In the genomic region with DNA sequence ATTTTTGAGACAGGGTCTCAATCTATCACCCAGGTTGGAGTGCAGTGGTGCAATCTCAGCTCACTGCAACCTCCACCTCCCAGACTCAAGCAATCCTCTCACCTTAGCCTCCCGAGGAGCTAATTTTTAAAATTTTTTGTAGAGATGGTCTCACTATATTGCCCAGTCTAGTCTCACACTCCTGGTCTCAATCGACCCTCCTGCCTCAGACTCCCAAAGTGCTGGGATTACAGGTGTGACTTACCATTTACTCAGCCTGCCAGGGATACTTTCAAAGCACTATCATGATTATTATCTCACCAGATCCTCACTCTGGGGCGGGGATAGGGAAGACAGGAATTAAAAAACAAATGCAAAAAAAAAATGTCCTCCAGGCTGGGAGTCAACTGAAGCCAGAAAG, we compare ENCODE assay signal across 9 cellular contexts.
DNase-seq lines count a peak whose midpoint lies in the region; TF ChIP-seq lines count a peak whose summit lies in the region.
"Had no signal": no experiment of that assay in that cellular context is flagged by ENCODE, and none has a peak within 500 bp of the region (broad histone marks: within the 10 kb centered on the region; RNA-seq: fewer than 3 reads in every experiment).

No MANE protein-coding gene starts in this region.

- H3K9me3 Mint-ChIP-seq in neural crest cell, result no peaks in the 10 kb centered on the region

- TF ChIP-seq CTCF in neural crest cell (conservative IDR thresholded peaks at IDR 0.05), result no peak
- no peak for TF ChIP-seq CTCF in BE2C (IDR thresholded peaks at IDR 0.05; ENCODE audit: low read depth, low read length)

- no peaks in the 10 kb centered on the region for H3K36me3 ChIP-seq in ACC112 (ENCODE audit: insufficient read depth, low read length)
- H3K36me3 ChIP-seq in KOPT-K1 (ENCODE audit: insufficient read depth, low read length), result no peaks in the 10 kb centered on the region
- no peaks in the 10 kb centered on the region for H3K36me3 ChIP-seq in effector memory CD4-positive, alpha-beta T cell (ENCODE audit: control insufficient read depth, insufficient read depth, low read length)
- H3K36me3 ChIP-seq in BE2C, result no peaks in the 10 kb centered on the region

- H3K4me1 ChIP-seq in ACC112 (ENCODE audit: control insufficient read depth, insufficient read depth, low read length, unreplicated experiment) (peaks cover 61% of the 10 kb centered on the region), BE2C (peaks cover 63% of the 10 kb centered on the region)
- H3K4me1 ChIP-seq in effector memory CD4-positive, alpha-beta T cell (ENCODE audit: control insufficient read depth, insufficient read depth, low read length, poor library complexity, severe bottlenecking), result peaks cover 51% of the 10 kb centered on the region

- H3K4me3 Mint-ChIP-seq in neural crest cell, result peak overlapping the region; percentile 34

- H3K36me3 Mint-ChIP-seq in neural crest cell (ENCODE audit: low read depth), result no peaks in the 10 kb centered on the region

- DNase-seq in effector memory CD4-positive, alpha-beta T cell, result no peak
- no peak for DNase-seq in neural crest cell (ENCODE audit: low read depth, low spot score)
- DNase-seq in BE2C, result no peak
- DNase-seq in iPS-NIHi7 (ENCODE audit: extremely low spot score), result no peak
- no peak for DNase-seq in NOMO-1 treated with DMSO at 0.1 percent for 48 hours (lab: John Stamatoyannopoulos, UW; ENCODE audit: unreplicated experiment)
- DNase-seq in posterior cingulate gyrus, result no peak
- DNase-seq: NCI-H1048 had no signal

- H3K4me3 ChIP-seq in ACC112 (ENCODE audit: low read depth, low read length) (no peak overlapping the region), BE2C (ENCODE audit: low read depth, low read length) (no peak overlapping the region)
- H3K4me3 ChIP-seq in effector memory CD4-positive, alpha-beta T cell (ENCODE audit: insufficient read depth, low read depth, low read length, poor library complexity, severe bottlenecking), result no peak overlapping the region

- H3K27ac ChIP-seq in ACC112 (ENCODE audit: low read depth, low read length), result peak overlapping the region; percentile 94
- peak overlapping the region; percentile 92 for H3K27ac ChIP-seq in KOPT-K1 (ENCODE audit: low read depth, low read length, poor library complexity, severe bottlenecking)
- H3K27ac ChIP-seq in effector memory CD4-positive, alpha-beta T cell (ENCODE audit: insufficient read depth, low read length, poor library complexity, severe bottlenecking), result peak overlapping the region; percentile 97

- H3K27me3 Mint-ChIP-seq in neural crest cell (ENCODE audit: low read depth), result no peaks in the 10 kb centered on the region

- H2AFZ ChIP-seq in ACC112 (ENCODE audit: low read length, unreplicated experiment), result no peak overlapping the region

- peak overlapping the region; percentile 90 for H3K27ac Mint-ChIP-seq in neural crest cell (ENCODE audit: unreplicated experiment)

- H3K27me3 ChIP-seq in ACC112 (ENCODE audit: insufficient read depth, low read length) (no peaks in the 10 kb centered on the region), BE2C (no peaks in the 10 kb centered on the region)
- H3K27me3 ChIP-seq in effector memory CD4-positive, alpha-beta T cell (replicated peaks; ENCODE audit: control insufficient read depth, insufficient read depth, low read length, poor library complexity, severe bottlenecking), result no peaks in the 10 kb centered on the region

- H3K79me2 ChIP-seq in ACC112 (ENCODE audit: control insufficient read depth, insufficient read depth, low read length, unreplicated experiment), result no peaks in the 10 kb centered on the region

- H3K4me1 Mint-ChIP-seq in neural crest cell, result peaks cover 72% of the 10 kb centered on the region

- intact Hi-C loops in posterior cingulate gyrus (cut with DNase I), result no loop called here

- H3K9me3 ChIP-seq in KOPT-K1 (ENCODE audit: insufficient read depth, low read length, poor library complexity, severe bottlenecking), result no peaks in the 10 kb centered on the region
- no peaks in the 10 kb centered on the region for H3K9me3 ChIP-seq in effector memory CD4-positive, alpha-beta T cell (ENCODE audit: control insufficient read depth, low read length)
- no peaks in the 10 kb centered on the region for H3K9me3 ChIP-seq in BE2C
